1 cellular context compared by ENCODE assay signal in the genomic region with DNA sequence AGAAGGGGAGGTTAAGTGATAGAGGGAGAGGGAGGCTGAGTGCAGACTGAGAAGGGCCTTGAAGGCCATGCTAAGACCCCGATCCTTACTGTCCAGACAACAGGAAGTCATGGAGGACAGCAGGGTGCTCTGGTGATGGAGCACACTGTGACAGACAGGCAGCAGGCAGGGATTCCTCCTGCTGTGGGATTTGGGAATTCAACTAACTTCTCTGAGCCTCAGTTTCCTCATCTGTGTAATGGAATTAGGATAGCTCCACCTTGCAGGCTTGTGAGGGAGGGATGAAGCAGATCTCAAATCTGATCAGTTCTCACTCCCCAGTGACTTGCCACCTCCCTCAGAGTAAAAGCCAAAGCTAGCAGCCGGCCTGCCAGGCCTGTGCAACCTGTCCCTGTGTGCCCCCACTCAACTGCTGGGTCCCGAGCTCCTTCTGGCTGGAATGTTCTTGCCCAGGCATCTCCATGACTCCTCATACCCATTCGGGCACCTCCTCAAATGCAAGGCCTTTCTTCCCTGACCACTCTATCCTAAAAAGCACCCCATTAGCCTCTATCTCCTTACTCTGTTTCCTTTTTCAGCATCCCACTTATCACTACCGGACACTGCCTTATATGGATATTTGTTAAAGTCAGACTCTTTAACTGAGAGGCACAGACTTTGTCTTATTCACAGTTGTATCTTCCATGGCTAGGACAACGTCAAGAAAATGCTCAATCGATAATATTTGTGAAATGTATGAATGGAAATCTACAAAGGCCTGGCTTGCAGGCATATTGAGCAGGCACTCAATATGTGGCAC.
TF ChIP-seq lines count a peak whose summit lies in the region.

No MANE protein-coding gene starts in this region.

TF ChIP-seq in GM12891, 5 proteins besides CTCF, POLR2A, EP300 and RAD21 (continued from another document):
- no peak for TF ChIP-seq SPI1 (IDR thresholded peaks at IDR 0.05; ENCODE audit: low read depth, low read length)
TF ChIP-seq in GM12891: peak in this region for 0.
